In genomic region chr1:6260961-6261614, GRCh38 we compare ENCODE assay signal across 8 cellular contexts. TPM values are rescaled to one million over a fixed set of nuclear protein-coding genes. Genes with fewer than 3 reads are reported as not detected.
DNase-seq lines count a peak whose midpoint lies in the region; ATAC-seq and TF ChIP-seq lines count a peak whose summit lies in the region.

Gene GPR153 (minus strand): TSS chr1:6261098. CDS start chr1:6254905, 6,193 bp downstream.

- no peak for TF ChIP-seq CTCF in AG04449 (IDR thresholded peaks at IDR 0.05; ENCODE audit: insufficient read depth, low read length, missing control alignments)
- TF ChIP-seq CTCF in GM20000 (IDR thresholded peaks at IDR 0.05; ENCODE audit: extremely low read depth, missing control alignments) = no peak

- POLR2A ChIA-PET in AG04449 (lab: Yijun Ruan, JAX) = no interaction called here

- no peaks in the 10 kb centered on the region for H3K36me3 Mint-ChIP-seq in activated naive CD4-positive, alpha-beta T cell treated with anti-CD3 and anti-CD28 coated beads, Interleukin-2, amount 50 U/mL, for 72 hours

- H3K9me3 ChIP-seq in right cardiac atrium (ENCODE audit: control insufficient read depth, low read length) (no peaks in the 10 kb centered on the region), skeletal muscle satellite cell (replicated peaks; ENCODE audit: low read length) (no peaks in the 10 kb centered on the region)

- H3K4me2 ChIP-seq in skeletal muscle satellite cell (ENCODE audit: low read length) = peak within 1 kb of the TSS; percentile 86

- CTCF ChIA-PET in AG04449 (lab: Yijun Ruan, JAX) = interaction anchor here (0.9 to 3.2 kb wide), 3 partner anchors 14 to 83 kb away, joined by 3 to 14 read pairs (median 6); no protein-coding TSS in a partner anchor

- no peaks in the 10 kb centered on the region for H3K36me3 ChIP-seq in skeletal muscle satellite cell (ENCODE audit: insufficient read depth, low read length)

- peak within 1 kb of the TSS; percentile 60 for H3K4me3 ChIP-seq in AG04449 (ENCODE audit: low read depth, low read length)
- peak within 1 kb of the TSS; percentile 64 for H3K4me3 ChIP-seq in right cardiac atrium (ENCODE audit: low read length)
- peak within 1 kb of the TSS; percentile 70 for H3K4me3 ChIP-seq in skeletal muscle satellite cell (ENCODE audit: low read length)

- H3K4me1 ChIP-seq in right cardiac atrium (ENCODE audit: control insufficient read depth, insufficient read depth, low read length) (no peaks in the 10 kb centered on the region), skeletal muscle satellite cell (ENCODE audit: control insufficient read depth, insufficient read depth, low read length) (peaks cover 46% of the 10 kb centered on the region)

- intact Hi-C loops in right cardiac atrium (cut with DNase I) = no loop called here

- DNase-seq in AG04449 (ENCODE audit: low read depth, low spot score) (no peak), GM20000 (ENCODE audit: low spot score) (peak; percentile 90), RKO (ENCODE audit: low spot score) (peak; percentile 62), right cardiac atrium (peak; percentile 58 to 87 (median 79)), COR-L47 (lab: John Stamatoyannopoulos, UW) (no peak)
- peak in 1 of 2 donors; percentile 57 for DNase-seq in activated naive CD4-positive, alpha-beta T cell treated with anti-CD3 and anti-CD28 coated beads, Interleukin-2, amount 50 U/mL, for 72 hours (ENCODE audit: low spot score in 2 of 2)

- no peaks in the 10 kb centered on the region for H3K27me3 ChIP-seq in right cardiac atrium (ENCODE audit: control insufficient read depth, insufficient read depth)
- H3K27me3 ChIP-seq in skeletal muscle satellite cell (ENCODE audit: control insufficient read depth, insufficient read depth, low read length) = no peaks in the 10 kb centered on the region

- no peak within 1 kb of the TSS for H3K27ac Mint-ChIP-seq in activated naive CD4-positive, alpha-beta T cell treated with anti-CD3 and anti-CD28 coated beads, Interleukin-2, amount 50 U/mL, for 72 hours

- WGBS in right cardiac atrium = 1% methylated on average over 78 of the region's 78 CpGs

- H3K27ac ChIP-seq in right cardiac atrium (ENCODE audit: low read length) = no peak within 1 kb of the TSS

- no peaks in the 10 kb centered on the region for H3K9me3 Mint-ChIP-seq in activated naive CD4-positive, alpha-beta T cell treated with anti-CD3 and anti-CD28 coated beads, Interleukin-2, amount 50 U/mL, for 72 hours

- peak; percentile 69 to 78 for ATAC-seq in activated naive CD4-positive, alpha-beta T cell treated with anti-CD3 and anti-CD28 coated beads, Interleukin-2, amount 50 U/mL, for 72 hours
- ATAC-seq in right cardiac atrium = peak; percentile 57 to 59
- ATAC-seq in GM18517 (IDR thresholded peaks at IDR 0.05; ENCODE audit: unreplicated experiment) = no peak

- H3K9ac ChIP-seq in skeletal muscle satellite cell (ENCODE audit: low read depth, low read length) = peak within 1 kb of the TSS; percentile 63

RNA-seq across cellular contexts. Expression of gene GPR153, which starts in this region (rescaled TPM):
- under 1 TPM; 0.31 to 0.73 TPM for total RNA-seq in activated naive CD4-positive, alpha-beta T cell treated with anti-CD3 and anti-CD28 coated beads, Interleukin-2, amount 50 U/mL, for 72 hours
- 10 to 100 TPM in 2 of 4 donors, 1 to 10 TPM in 2; 6.7 to 14.3 (median 10.5) TPM for total RNA-seq in right cardiac atrium
- 9.3 TPM for polyA plus RNA-seq in right cardiac atrium
- total RNA-seq in skeletal muscle satellite cell (2012; rRNA removed) = 4.1 and 9.2 TPM in 2 replicates

Comparison
In these comparisons a context has a peak if more than half of its experiments do, and no peak if none do; other contexts are left out.
1. RNA of gene GPR153 (total RNA-seq): 6.7 to 14.3 TPM in right cardiac atrium; 0.31 to 0.73 TPM in activated naive CD4-positive, alpha-beta T cell treated with anti-CD3 and anti-CD28 coated beads, Interleukin-2, amount 50 U/mL, for 72 hours; every median in the first group is over 4 times any median in the second.
2. Peak in ATAC-seq in activated naive CD4-positive, alpha-beta T cell treated with anti-CD3 and anti-CD28 coated beads, Interleukin-2, amount 50 U/mL, for 72 hours; RNA of the gene not detected or under 1 TPM.
3. DNase-seq: peak in GM20000 (single experiment), RKO (single experiment) and right cardiac atrium (3 of 3); none in AG04449 (single experiment) and COR-L47 (single experiment).
4. Peak in every context shown above with its lines, with median percentiles within 50 percentile points of each other: H3K4me3 ChIP-seq.